In genomic region chr3:30555968-30556367, GRCh38 we compare ENCODE assay signal across 11 cellular contexts.
"Had no signal": no experiment of that assay in that cellular context is flagged by ENCODE, and none has a peak within 500 bp of the region (broad histone marks: within the 10 kb centered on the region; RNA-seq: fewer than 3 reads in every experiment).

No MANE protein-coding gene starts in this region.

- H3K36me3 ChIP-seq: HAP-1 had no signal

- ATAC-seq: GM23338, HCT116 had no signal

- H3K4me3 ChIP-seq: GM23248, GM23338, HAP-1 had no signal

- H3K4me2 ChIP-seq: GM23338 had no signal

- H3K9me3 ChIP-seq: HAP-1 had no signal

- FAIRE-seq: H1, H54 had no signal

- H3K9ac ChIP-seq: GM23248 had no signal

- H3K27ac ChIP-seq: GM23248 had no signal

- H2AFZ ChIP-seq: GM23248, GM23338 had no signal

- DNase-seq: GM23248, GOT3, H7, H9, HCEC 1CT, HFFc6 had no signal
